30 cellular contexts compared by ENCODE assay signal in genomic region chr20:61268024-61268423, GRCh38. TPM values are rescaled to one million over a fixed set of nuclear protein-coding genes. Genes with fewer than 3 reads are reported as not detected.
"Had no signal": no experiment of that assay in that cellular context is flagged by ENCODE, and none has a peak within 500 bp of the region (broad histone marks: within the 10 kb centered on the region; RNA-seq: fewer than 3 reads in every experiment).

No MANE protein-coding gene starts in this region.

- H3K4me2 ChIP-seq: neural progenitor cell had no signal

- H3K9me3 Mint-ChIP-seq: mesothelial cell of epicardium; natural killer cell; stimulated activated effector memory CD8-positive, alpha-beta T cell treated with anti-CD3 and anti-CD28 coated beads, Interleukin-12 subunit alpha, Interleukin-12 subunit beta, amount 100 ng/mL, for 72 hours; stimulated activated naive CD8-positive, alpha-beta T cell treated with anti-CD3 and anti-CD28 coated beads, Interleukin-15, Interleukin-2, amounts not matched to agents 100 ng/mL and 50 ng/mL, for 24 hours had no signal

- H3K36me3 ChIP-seq: left lung, lower lobe of right lung, neural progenitor cell, pancreas, prostate gland, suprapubic skin, thoracic aorta, tibial artery, upper lobe of right lung had no signal

- H3K9ac ChIP-seq: neural progenitor cell had no signal

- H3K36me3 Mint-ChIP-seq: immature natural killer cell; mesothelial cell of epicardium; naive B cell; natural killer cell; stimulated activated effector memory CD8-positive, alpha-beta T cell treated with anti-CD3 and anti-CD28 coated beads, Interleukin-12 subunit alpha, Interleukin-12 subunit beta, amount 100 ng/mL, for 72 hours had no signal

- ATAC-seq: left colon; left lung; lower lobe of right lung; natural killer cell; pancreas; right cardiac atrium; sciatic nerve; stimulated activated effector memory CD8-positive, alpha-beta T cell treated with anti-CD3 and anti-CD28 coated beads, Interleukin-12 subunit alpha, Interleukin-12 subunit beta, amount 100 ng/mL, for 72 hours; upper lobe of right lung had no signal

- H3K9me3 ChIP-seq: left lung, lower lobe of right lung, pancreas, prostate gland, suprapubic skin, thoracic aorta, tibial artery, upper lobe of right lung had no signal

- H3K4me1 ChIP-seq: left lung, lower lobe of right lung, pancreas, prostate gland, suprapubic skin, tibial artery, upper lobe of right lung had no signal

- DNase-seq: hypothalamus; immature natural killer cell; kidney; left colon; left lung; lower lobe of right lung; mammary epithelial cell; mesendoderm; naive B cell; natural killer cell; nephron progenitor cell; pancreas; posterior cingulate gyrus; retina; right cardiac atrium; stimulated activated CD4-positive, alpha-beta T cell treated with anti-CD3 and anti-CD28 coated beads, Interleukin-4, amount 100 ng/mL, for 24 hours; stimulated activated naive CD4-positive, alpha-beta T cell; tibial artery; trophoblast cell; upper lobe of right lung had no signal

- H3K27me3 ChIP-seq: neural progenitor cell, pancreas had no signal

- H3K4me1 Mint-ChIP-seq: immature natural killer cell; naive B cell; natural killer cell; stimulated activated effector memory CD8-positive, alpha-beta T cell treated with anti-CD3 and anti-CD28 coated beads, Interleukin-12 subunit alpha, Interleukin-12 subunit beta, amount 100 ng/mL, for 72 hours had no signal

- H2AFZ ChIP-seq: neural progenitor cell had no signal

- H3K27ac ChIP-seq: left lung, lower lobe of right lung, neural progenitor cell, pancreas, prostate gland, skin epidermis, suprapubic skin, thoracic aorta, tibial artery, upper lobe of right lung had no signal

- H3K4me3 ChIP-seq: left lung, lower lobe of right lung, neural progenitor cell, pancreas, prostate gland, skin epidermis, suprapubic skin, thoracic aorta, tibial artery, upper lobe of right lung had no signal

- H3K27ac Mint-ChIP-seq: immature natural killer cell; mesothelial cell of epicardium; naive B cell; natural killer cell; nephron progenitor cell; neural progenitor cell; stimulated activated effector memory CD8-positive, alpha-beta T cell treated with anti-CD3 and anti-CD28 coated beads, Interleukin-12 subunit alpha, Interleukin-12 subunit beta, amount 100 ng/mL, for 72 hours; stimulated activated naive CD8-positive, alpha-beta T cell treated with anti-CD3 and anti-CD28 coated beads, Interleukin-15, Interleukin-2, amounts not matched to agents 100 ng/mL and 50 ng/mL, for 24 hours had no signal

- H3K4me3 Mint-ChIP-seq: immature natural killer cell; mesothelial cell of epicardium; naive B cell; natural killer cell; nephron progenitor cell; neural progenitor cell; stimulated activated effector memory CD8-positive, alpha-beta T cell treated with anti-CD3 and anti-CD28 coated beads, Interleukin-12 subunit alpha, Interleukin-12 subunit beta, amount 100 ng/mL, for 72 hours; stimulated activated naive CD8-positive, alpha-beta T cell treated with anti-CD3 and anti-CD28 coated beads, Interleukin-15, Interleukin-2, amounts not matched to agents 100 ng/mL and 50 ng/mL, for 24 hours had no signal

RNA-seq across cellular contexts. Expression of gene CDH4, which starts 16.0 kb away (rescaled TPM):
- total RNA-seq: subcutaneous adipose tissue, thoracic aorta had no signal
- polyA plus RNA-seq: immature natural killer cell had no signal
